ENCODE assay signal across 18 cellular contexts in the genomic region with DNA sequence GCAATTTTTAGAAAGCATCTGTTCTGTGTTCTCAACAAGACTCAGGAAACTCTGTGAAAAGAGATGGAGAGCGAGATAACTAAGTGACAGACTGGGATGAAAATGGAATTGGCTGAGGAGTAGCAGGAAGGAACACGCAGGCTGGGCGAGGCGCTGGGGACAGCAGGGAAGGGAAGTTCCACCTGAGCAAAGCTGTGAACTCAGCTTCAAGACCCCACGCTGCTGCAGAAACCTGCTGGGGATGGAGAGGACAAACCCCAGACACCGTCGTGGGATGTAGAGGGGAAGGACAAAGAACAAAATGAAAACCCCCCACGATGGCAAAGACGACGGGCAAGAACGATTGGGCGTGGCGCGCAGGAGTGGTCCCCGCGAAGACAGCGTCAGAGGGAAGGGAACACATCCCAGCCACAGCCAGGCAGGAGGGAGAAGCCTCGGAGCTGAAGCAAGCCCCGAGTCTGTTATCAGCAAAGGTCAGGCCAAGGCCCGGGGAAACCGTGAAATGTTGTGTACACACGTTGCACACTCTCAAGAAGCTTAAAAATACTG.
A peak's percentile ranks its signal among the peaks of the same experiment; 100 is the strongest.
DNase-seq lines count a peak whose midpoint lies in the region; ATAC-seq and TF ChIP-seq lines count a peak whose summit lies in the region.
"Had no signal": no experiment of that assay in that cellular context is flagged by ENCODE, and none has a peak within 500 bp of the region (broad histone marks: within the 10 kb centered on the region; RNA-seq: fewer than 3 reads in every experiment).

No MANE protein-coding gene starts in this region.

- H3K36me3 ChIP-seq in WERI-Rb-1 (no peaks in the 10 kb centered on the region), testis (ENCODE audit: low read depth, missing control alignments) (no peaks in the 10 kb centered on the region)
- H3K36me3 ChIP-seq: HAP-1 had no signal

- TF ChIP-seq POLR2A in testis (IDR thresholded peaks at IDR 0.05): no peak

- 71 to 80% methylated on average over 22 of the region's 22 CpGs for WGBS in testis, 2 donors

- H3K4me1 ChIP-seq in testis: no peaks in the 10 kb centered on the region
- H3K4me1 ChIP-seq: HAP-1 had no signal

- intact Hi-C loops in testis (cut with DNase I; ENCODE audit: low total_unique reads): no loop called here

- peak; percentile 8 for DNase-seq in activated CD4-positive, CD25-positive, alpha-beta regulatory T cell treated with anti-CD3 and anti-CD28 coated beads, Interleukin-2, amount 50 U/mL, for 72 hours
- no peak for DNase-seq in activated CD4-positive, CD25-positive, alpha-beta regulatory T cell (lab: John Stamatoyannopoulos, UW)
- peak; percentile 1 for DNase-seq in WERI-Rb-1
- DNase-seq in islet precursor cell: peak; percentile 32
- DNase-seq in testis: peak; percentile 10
- DNase-seq in stimulated activated naive CD4-positive, alpha-beta T cell treated with Interleukin-2 at 50 U/mL for 16 hours (lab: John Stamatoyannopoulos, UW): no peak
- no peak for DNase-seq in NOMO-1 (lab: John Stamatoyannopoulos, UW; ENCODE audit: unreplicated experiment in 2 of 2)
- DNase-seq: C1 segment of cervical spinal cord; COR-L47; IMR-90; Kasumi-1; NCI-H1417 treated with DMSO at 0.1 percent for 48 hours; NCI-H2029 treated with DMSO at 0.1 percent for 48 hours; NCI-H526; NK-92 treated with Interleukin-12 subunit alpha and Interleukin-12 subunit beta, amount 100 ng/mL, for 24 hours had no signal

- H3K4me3 ChIP-seq in WERI-Rb-1 (ENCODE audit: low read depth, low read length) (no peak overlapping the region), testis (no peak overlapping the region)
- H3K4me3 ChIP-seq: GM12878, HAP-1 had no signal

- no peaks in the 10 kb centered on the region for H3K9me3 ChIP-seq in WERI-Rb-1 (ENCODE audit: severe bottlenecking)
- no peaks in the 10 kb centered on the region for H3K9me3 ChIP-seq in testis
- H3K9me3 ChIP-seq: HAP-1 had no signal

- H3K27me3 ChIP-seq in WERI-Rb-1 (ENCODE audit: insufficient read depth, low read depth, severe bottlenecking): peaks cover 20% of the 10 kb centered on the region
- no peaks in the 10 kb centered on the region for H3K27me3 ChIP-seq in testis

- H3K27ac ChIP-seq in WERI-Rb-1: no peak overlapping the region
- no peak overlapping the region for H3K27ac ChIP-seq in testis

- no peak for ATAC-seq in HG03039 (IDR thresholded peaks at IDR 0.05; ENCODE audit: unreplicated experiment)
- ATAC-seq: GM12878 had no signal

- TF ChIP-seq CTCF in WERI-Rb-1 (IDR thresholded peaks at IDR 0.05; ENCODE audit: low read depth, low read length): no peak
- TF ChIP-seq CTCF in testis (IDR thresholded peaks at IDR 0.05): no peak

Comparison
In these comparisons a context has a peak if more than half of its experiments do, and no peak if none do; other contexts are left out.
1. DNase-seq: peak in activated CD4-positive, CD25-positive, alpha-beta regulatory T cell treated with anti-CD3 and anti-CD28 coated beads, Interleukin-2, amount 50 U/mL, for 72 hours (single experiment), WERI-Rb-1 (single experiment), islet precursor cell (single experiment) and testis (single experiment); none in activated CD4-positive, CD25-positive, alpha-beta regulatory T cell (0 of 4), stimulated activated naive CD4-positive, alpha-beta T cell treated with Interleukin-2 at 50 U/mL for 16 hours (single experiment) and NOMO-1 (0 of 2).